In the genomic region with DNA sequence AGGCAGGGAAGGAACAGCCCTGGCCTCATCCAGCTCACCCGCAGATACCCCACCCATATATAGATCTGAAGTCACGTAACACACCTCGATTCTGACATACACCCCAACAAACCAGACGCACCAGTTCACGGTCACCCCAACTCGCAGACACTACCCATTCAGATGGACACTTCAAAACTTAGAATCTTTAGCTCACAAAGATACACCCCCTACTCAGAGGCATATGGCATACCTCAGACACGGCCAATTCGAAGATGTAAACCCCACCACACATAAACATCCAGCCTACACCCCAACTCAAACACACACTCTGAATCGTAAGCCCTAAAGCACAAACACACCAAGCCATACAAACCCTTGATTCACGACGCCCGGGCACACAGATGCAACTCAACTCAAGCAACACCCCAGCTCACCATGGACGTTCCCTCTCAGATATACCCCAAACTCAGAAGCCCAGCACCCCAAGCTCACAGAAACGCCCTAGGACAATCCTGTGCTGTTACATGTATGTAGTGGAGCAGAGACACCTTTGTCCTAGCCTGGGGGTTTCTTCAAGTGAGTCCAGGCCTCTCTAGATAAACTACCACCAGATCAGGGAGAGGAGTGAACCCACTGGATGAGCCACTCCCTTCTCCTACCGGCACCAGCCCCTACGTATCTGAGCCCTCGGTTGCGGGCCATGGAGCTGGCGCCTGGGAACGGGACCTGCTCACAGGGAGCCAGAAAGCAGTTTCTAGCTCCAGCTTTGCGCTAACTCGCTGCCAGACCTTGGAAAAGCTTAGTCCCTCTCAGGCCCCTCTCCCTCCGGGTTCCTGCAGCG, we compare ENCODE assay signal across 8 cellular contexts. TPM values are rescaled to one million over a fixed set of nuclear protein-coding genes. Genes with fewer than 3 reads are reported as not detected.
A peak's percentile ranks its signal among the peaks of the same experiment; 100 is the strongest.
DNase-seq lines count a peak whose midpoint lies in the region; ATAC-seq and TF ChIP-seq lines count a peak whose summit lies in the region.

No MANE protein-coding gene starts in this region.

- BruUV-seq in Panc1 (replicated peaks; lab: Mats Ljungman, UMichigan) = no TSS peak

- H3K4me1 ChIP-seq in Panc1 (ENCODE audit: control insufficient read depth, insufficient read depth, low read length) (peaks cover 8% of the 10 kb centered on the region), SJCRH30 (peaks cover 9% of the 10 kb centered on the region)

- H3K27me3 ChIP-seq in Panc1 (ENCODE audit: control insufficient read depth, insufficient read depth, low read length) (0 out of 2 replicates have a peak, but pooled peaks cover 2% of the 10 kb centered on the region), SJCRH30 (peaks cover 21% of the 10 kb centered on the region)

- H3K27ac Mint-ChIP-seq in CD14-positive monocyte (no peak overlapping the region), endothelial cell (ENCODE audit: unreplicated experiment) (peak overlapping the region; percentile 44), nephron (peak overlapping the region; percentile 88 to 91 (median 88))

- H3K4me1 Mint-ChIP-seq in CD14-positive monocyte (peaks cover 25% of the 10 kb centered on the region), endothelial cell (ENCODE audit: unreplicated experiment) (peaks cover 19% of the 10 kb centered on the region), nephron (peaks cover 31% of the 10 kb centered on the region)

- H3K36me3 Mint-ChIP-seq in CD14-positive monocyte = peaks cover 4 to 15% of the 10 kb centered on the region in 2 donors
- H3K36me3 Mint-ChIP-seq in endothelial cell (ENCODE audit: low read depth, unreplicated experiment) = peaks cover 12% of the 10 kb centered on the region
- H3K36me3 Mint-ChIP-seq in nephron (ENCODE audit: low read depth) = no peaks in the 10 kb centered on the region

- CTCF ChIA-PET in Panc1 (lab: Charles Lee) = interaction anchor here (0.5 to 1.4 kb wide), 3 partner anchors 11 to 59 kb away, joined by 3 to 7 read pairs (median 4); a partner anchor contains a TSS

- H3K9me3 Mint-ChIP-seq in CD14-positive monocyte = peaks cover 0 to 17% (median 11%) of the 10 kb centered on the region in 7 donors
- H3K9me3 Mint-ChIP-seq in endothelial cell (ENCODE audit: unreplicated experiment) = no peaks in the 10 kb centered on the region
- H3K9me3 Mint-ChIP-seq in nephron = no peaks in the 10 kb centered on the region

- POLR2A ChIA-PET in Panc1 (lab: Charles Lee) = interaction anchor here (0.6 to 1.2 kb wide), 4 partner anchors 12 to 287 kb away, joined by 3 to 12 read pairs (median 3); no protein-coding TSS in a partner anchor

- peak overlapping the region; percentile 10; the same call in 1 of the 2 replicates for H3K27ac ChIP-seq in Panc1 (ENCODE audit: low read length)
- no peak overlapping the region for H3K27ac ChIP-seq in SJCRH30

- DNase-seq in CD14-positive monocyte (ENCODE audit: low spot score) = no peak
- DNase-seq in Panc1 (ENCODE audit: low read depth, low spot score) = no peak
- no peak for DNase-seq in endothelial cell (ENCODE audit: low spot score)
- no peak for DNase-seq in SJCRH30
- DNase-seq in NCI-H1048 (lab: John Stamatoyannopoulos, UW) = no peak
- no peak for DNase-seq in NOMO-1 treated with DMSO at 0.1 percent for 48 hours (lab: John Stamatoyannopoulos, UW; ENCODE audit: unreplicated experiment)

- H3K36me3 ChIP-seq in Panc1 (ENCODE audit: control insufficient read depth, insufficient read depth, low read length) = no peaks in the 10 kb centered on the region; the same call in 1 of the 2 replicates
- no peaks in the 10 kb centered on the region for H3K36me3 ChIP-seq in SJCRH30

- peak; percentile 26; the same call in 1 of the 2 replicates for ATAC-seq in Panc1
- ATAC-seq in HG02642 (IDR thresholded peaks at IDR 0.05; ENCODE audit: poor library complexity, unreplicated experiment) = no peak

- TF ChIP-seq CTCF in CD14-positive monocyte (IDR thresholded peaks at IDR 0.05) (no peak), Panc1 (IDR thresholded peaks at IDR 0.05) (no peak), endothelial cell (IDR thresholded peaks at IDR 0.05; ENCODE audit: unreplicated experiment) (no peak), nephron (IDR thresholded peaks at IDR 0.05; ENCODE audit: unreplicated experiment in 3 of 3) (no peak)

- in situ Hi-C loops in Panc1 (cut with HindIII; ENCODE audit: low pct_unique_long_range_greater_than_20kb, low sequenced_read_pairs) = no loop called here

- H3K9me3 ChIP-seq in Panc1 (ENCODE audit: control insufficient read depth, insufficient read depth, low read depth, low read length) (no peaks in the 10 kb centered on the region), SJCRH30 (replicated peaks) (no peaks in the 10 kb centered on the region)

- intact Hi-C loops in CD14-positive monocyte (cut with micrococcal nuclease) (no loop called here), Panc1 (cut with micrococcal nuclease; ENCODE audit: unreplicated experiment) (no loop called here)

- H3K4me3 Mint-ChIP-seq in CD14-positive monocyte (peak overlapping the region; percentile 17 to 77), endothelial cell (ENCODE audit: unreplicated experiment) (peak overlapping the region; percentile 77), nephron (peak overlapping the region; percentile 77 to 90 (median 89))

- H3K4me3 ChIP-seq in Panc1 (ENCODE audit: low read depth in 2 of 2, low read length in 2 of 2) = peak overlapping the region; percentile 51 to 53
- no peak overlapping the region for H3K4me3 ChIP-seq in SJCRH30

- H3K27me3 Mint-ChIP-seq in CD14-positive monocyte (ENCODE audit: low read depth in 3 of 3) (peaks cover 65 to 80% (median 67%) of the 10 kb centered on the region in 3 donors), endothelial cell (ENCODE audit: unreplicated experiment) (peaks cover 35% of the 10 kb centered on the region), nephron (ENCODE audit: low read depth) (peaks cover 52% of the 10 kb centered on the region)

RNA-seq across cellular contexts. Expression of a gene that starts 8.8 kb away (rescaled TPM):
- 1 to 10 TPM; 1.1 to 1.5 TPM for polyA plus RNA-seq in CD14-positive monocyte
- 2.4 TPM for total RNA-seq in Panc1 (2021; ENCODE audit: unreplicated experiment)
- polyA plus RNA-seq in Panc1 (2012; ENCODE audit: insufficient read length) = 8.3 TPM
- 0.31 TPM for total RNA-seq in endothelial cell (ENCODE audit: unreplicated experiment)
- total RNA-seq in SJCRH30 (2014; rRNA removed; shearing (Covaris generic)) = 0.18 and 0.26 TPM in 2 replicates

RNA-seq across cellular contexts. Expression of a gene that starts 10.8 kb away (rescaled TPM):
- polyA plus RNA-seq in CD14-positive monocyte = 10 to 100 TPM; 25.5 to 36.3 TPM
- total RNA-seq in Panc1 (2021; ENCODE audit: unreplicated experiment) (7.9 TPM), endothelial cell (ENCODE audit: unreplicated experiment) (8.7 TPM)
- 17.0 TPM for polyA plus RNA-seq in Panc1 (2012; ENCODE audit: insufficient read length)
- total RNA-seq in SJCRH30 (2014; rRNA removed; shearing (Covaris generic)) = 5.8 and 6.1 TPM in 2 replicates

RNA-seq across cellular contexts. Expression of a gene that starts 14.3 kb away (rescaled TPM):
- polyA plus RNA-seq in CD14-positive monocyte = 10 to 100 TPM in 1 of 2 donors, 1 to 10 TPM in 1; 6.8 to 15.0 TPM
- total RNA-seq in Panc1 (2021; ENCODE audit: unreplicated experiment) (105 TPM), endothelial cell (ENCODE audit: unreplicated experiment) (14.2 TPM)
- polyA plus RNA-seq in Panc1 (2012; ENCODE audit: insufficient read length) = 119 TPM
- total RNA-seq in SJCRH30 (2014; rRNA removed; shearing (Covaris generic)) = 25.3 and 25.6 TPM in 2 replicates

RNA-seq across cellular contexts. Expression of a gene that starts 22.6 kb away (rescaled TPM):
- 10 to 100 TPM; 58.5 to 70.2 TPM for polyA plus RNA-seq in CD14-positive monocyte
- total RNA-seq in Panc1 (2021; ENCODE audit: unreplicated experiment) (79.3 TPM), endothelial cell (ENCODE audit: unreplicated experiment) (72.9 TPM)
- 128 TPM for polyA plus RNA-seq in Panc1 (2012; ENCODE audit: insufficient read length)
- total RNA-seq in SJCRH30 (2014; rRNA removed; shearing (Covaris generic)) = 94.8 and 101 TPM in 2 replicates

RNA-seq across cellular contexts. Expression of a gene that starts 41.5 kb away (rescaled TPM):
- not detected for polyA plus RNA-seq in CD14-positive monocyte
- total RNA-seq in Panc1 (2021; ENCODE audit: unreplicated experiment) (0.21 TPM), endothelial cell (ENCODE audit: unreplicated experiment) (0.18 TPM)
- polyA plus RNA-seq in Panc1 (2012; ENCODE audit: insufficient read length) = 1.2 TPM
- 0.08 and 0.15 TPM in 2 replicates for total RNA-seq in SJCRH30 (2014; rRNA removed; shearing (Covaris generic))

Comparison
In these comparisons a context has a peak if more than half of its experiments do, and no peak if none do; other contexts are left out.
1. H3K27ac Mint-ChIP-seq: peak in endothelial cell (single experiment) and nephron (3 of 3); none in CD14-positive monocyte (0 of 7).
2. Peak in every context shown above with its lines, with median percentiles within 50 percentile points of each other: H3K4me3 Mint-ChIP-seq.